27 cellular contexts compared by ENCODE assay signal in the genomic region with DNA sequence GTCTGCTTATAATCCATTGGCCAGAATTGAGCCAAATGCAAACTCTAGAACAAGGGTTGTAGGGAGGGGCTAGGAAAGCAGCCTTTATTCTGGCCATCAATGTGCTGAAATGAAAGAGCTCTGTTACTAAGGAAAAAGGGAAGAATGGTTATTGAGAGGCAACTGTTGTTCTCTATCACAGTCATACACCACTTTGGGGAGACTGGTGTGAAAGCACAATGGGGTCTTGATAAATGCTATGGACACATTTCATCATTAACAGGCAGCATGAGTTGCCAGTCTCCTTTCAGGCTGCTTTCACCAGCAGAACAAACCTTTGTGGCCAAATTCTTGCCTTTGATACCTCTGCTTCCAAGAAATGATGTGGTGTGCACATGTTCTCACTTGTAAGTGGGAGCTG.
A peak's percentile ranks its signal among the peaks of the same experiment; 100 is the strongest.
DNase-seq lines count a peak whose midpoint lies in the region; ATAC-seq and TF ChIP-seq lines count a peak whose summit lies in the region.
"Had no signal": no experiment of that assay in that cellular context is flagged by ENCODE, and none has a peak within 500 bp of the region (broad histone marks: within the 10 kb centered on the region; RNA-seq: fewer than 3 reads in every experiment).

No MANE protein-coding gene starts in this region.

- intact Hi-C loops in PC-9 (cut with micrococcal nuclease; ENCODE audit: unreplicated experiment), result no loop called here

- no peaks in the 10 kb centered on the region for H3K9me2 ChIP-seq in PC-9 (ENCODE audit: insufficient read depth)

- POLR2A ChIA-PET in PC-9 (lab: Charles Lee; ENCODE audit: unreplicated experiment), result no interaction called here

- H3K27me3 Mint-ChIP-seq in brain, result no peaks in the 10 kb centered on the region
- H3K27me3 Mint-ChIP-seq in activated T-helper 17 cell treated with anti-CD3 and anti-CD28 coated beads, Interleukin-2, amount 50 U/mL, for 72 hours, result no peaks in the 10 kb centered on the region
- H3K27me3 Mint-ChIP-seq: B cell had no signal

- BruUV-seq in PC-9 (replicated peaks; lab: Mats Ljungman, UMichigan), result no TSS peak

- no peaks in the 10 kb centered on the region for H3K4me1 ChIP-seq in PC-9 (replicated peaks; ENCODE audit: insufficient read depth)
- H3K4me1 ChIP-seq: Caco-2 had no signal

- peaks cover 19% of the 10 kb centered on the region for H3K4me1 Mint-ChIP-seq in brain
- H3K4me1 Mint-ChIP-seq in activated T-helper 17 cell treated with anti-CD3 and anti-CD28 coated beads, Interleukin-2, amount 50 U/mL, for 72 hours, result no peaks in the 10 kb centered on the region
- H3K4me1 Mint-ChIP-seq: B cell had no signal

- H3K36me3 Mint-ChIP-seq in brain, result peaks cover 40% of the 10 kb centered on the region
- peaks cover 4% of the 10 kb centered on the region for H3K36me3 Mint-ChIP-seq in activated T-helper 17 cell treated with anti-CD3 and anti-CD28 coated beads, Interleukin-2, amount 50 U/mL, for 72 hours (ENCODE audit: low read depth)

- ATAC-seq in HG02870 (IDR thresholded peaks at IDR 0.05; ENCODE audit: unreplicated experiment), result no peak
- ATAC-seq in HG02623 (IDR thresholded peaks at IDR 0.05; ENCODE audit: unreplicated experiment), result no peak
- ATAC-seq in activated T-helper 17 cell treated with anti-CD3 and anti-CD28 coated beads, Interleukin-2, amount 50 U/mL, for 72 hours (replicated peaks), result no peak
- ATAC-seq: CD8-positive, alpha-beta T cell; GM12878 had no signal

- H3K4me3 Mint-ChIP-seq in brain, result no peak overlapping the region
- no peak overlapping the region for H3K4me3 Mint-ChIP-seq in activated T-helper 17 cell treated with anti-CD3 and anti-CD28 coated beads, Interleukin-2, amount 50 U/mL, for 72 hours
- H3K4me3 Mint-ChIP-seq: B cell; CD8-positive, alpha-beta T cell had no signal

- no peak overlapping the region for H3K4me2 ChIP-seq in PC-9

- no peaks in the 10 kb centered on the region for H3K27me3 ChIP-seq in PC-9 (ENCODE audit: insufficient read depth, low read depth)

- H3K27ac ChIP-seq in PC-9, result no peak overlapping the region
- H3K27ac ChIP-seq: C4-2B, HL-60 had no signal

- no peaks in the 10 kb centered on the region for H3K9me3 ChIP-seq in PC-9 (ENCODE audit: insufficient read depth, low read depth)
- H3K9me3 ChIP-seq: Caco-2 had no signal

- no peak overlapping the region for H2AFZ ChIP-seq in PC-9

- peaks cover 0 to 25% (median 8%) of the 10 kb centered on the region in 5 experiments for H3K9me3 Mint-ChIP-seq in brain
- H3K9me3 Mint-ChIP-seq in activated T-helper 17 cell treated with anti-CD3 and anti-CD28 coated beads, Interleukin-2, amount 50 U/mL, for 72 hours, result no peaks in the 10 kb centered on the region
- H3K9me3 Mint-ChIP-seq: CD8-positive, alpha-beta T cell had no signal

- TF ChIP-seq CTCF in brain (conservative IDR thresholded peaks at IDR 0.05), result no peak
- no peak for TF ChIP-seq CTCF in PC-9 (conservative IDR thresholded peaks at IDR 0.05)

- H3K79me2 ChIP-seq in PC-9 (ENCODE audit: low read depth), result no peaks in the 10 kb centered on the region

- no peaks in the 10 kb centered on the region for H3K36me3 ChIP-seq in PC-9 (ENCODE audit: low read depth)

- no peaks in the 10 kb centered on the region for H4K20me1 ChIP-seq in PC-9 (ENCODE audit: insufficient read depth)

- CTCF ChIA-PET in PC-9 (lab: Charles Lee), result no interaction called here

- DNase-seq in inferior parietal cortex (ENCODE audit: extremely low spot score), result peak; percentile 60
- peak; percentile 14 for DNase-seq in occipital lobe (lab: John Stamatoyannopoulos, UW)
- DNase-seq in PC-9, result no peak
- DNase-seq: Caco-2; CD8-positive, alpha-beta T cell; DMS 273 treated with DMSO at 0.1 percent for 48 hours; DMS79; EL; GDM1; GOT3; HCEC 1CT; NCI-H1092; NCI-H1417 treated with DMSO at 0.1 percent for 48 hours; NCI-H1694 treated with DMSO at 0.1 percent for 48 hours; NCI-H2081; NCI-H2227 treated with DMSO at 0.1 percent for 48 hours; NCI-H526 treated with DMSO at 0.1 percent for 48 hours; RPMI8226; SHP77 had no signal

- peak overlapping the region in 4 of 5 experiments; percentile 44 to 87 (median 78) for H3K27ac Mint-ChIP-seq in brain
- H3K27ac Mint-ChIP-seq in activated T-helper 17 cell treated with anti-CD3 and anti-CD28 coated beads, Interleukin-2, amount 50 U/mL, for 72 hours, result no peak overlapping the region
- H3K27ac Mint-ChIP-seq: B cell; CD8-positive, alpha-beta T cell had no signal

- H3K4me3 ChIP-seq in PC-9, result no peak overlapping the region
- H3K4me3 ChIP-seq: GM12878 had no signal

- H3F3A ChIP-seq in PC-9 (ENCODE audit: insufficient read depth, low read depth), result no peaks in the 10 kb centered on the region

Comparison
In these comparisons a context has a peak if more than half of its experiments do, and no peak if none do; other contexts are left out.
1. DNase-seq: peak in inferior parietal cortex (single experiment) and occipital lobe (single experiment); none in PC-9 (0 of 2).